Comparison of ENCODE assay signal across 7 cellular contexts in genomic region chr2:197256021-197256420, GRCh38. TPM values are rescaled to one million over a fixed set of nuclear protein-coding genes. Genes with fewer than 3 reads are reported as not detected.
DNase-seq lines count a peak whose midpoint lies in the region; ATAC-seq, FAIRE-seq and TF ChIP-seq lines count a peak whose summit lies in the region.

No MANE protein-coding gene starts in this region.

- H3K4me3 ChIP-seq in duodenal mucosa (ENCODE audit: low read depth in 1 of 2, low read length in 2 of 2) (no peak overlapping the region), skin epidermis (peak overlapping the region in 1 of 7 experiments; percentile 4)

- ATAC-seq in GM18867 (IDR thresholded peaks at IDR 0.05; ENCODE audit: unreplicated experiment) = no peak

- no peaks in the 10 kb centered on the region for H3K27me3 ChIP-seq in duodenal mucosa (ENCODE audit: control insufficient read depth in 1 of 2, insufficient read depth in 2 of 2, low read length in 2 of 2)

- no peak for TF ChIP-seq POLR2A in GM12892 (IDR thresholded peaks at IDR 0.05; ENCODE audit: low read depth, low read length)

- peak overlapping the region in 1 of 2 donors; percentile 13 for H3K9ac ChIP-seq in duodenal mucosa (ENCODE audit: low read depth in 1 of 2, low read length in 2 of 2)

- peaks cover 8 to 22% of the 10 kb centered on the region in 2 donors for H3K4me1 ChIP-seq in duodenal mucosa (ENCODE audit: control insufficient read depth in 1 of 2, insufficient read depth in 2 of 2, low read length in 2 of 2)

- FAIRE-seq in GM12892 (lab: Jason Lieb, UNC) = peak; percentile 58

- DNase-seq in GM12892 (ENCODE audit: insufficient read length) (no peak), NAMALWA (ENCODE audit: low spot score) (peak; percentile 56), RKO (ENCODE audit: low spot score) (no peak)
- no peak for DNase-seq in activated effector memory CD4-positive, alpha-beta T cell treated with anti-CD3 and anti-CD28 coated beads, Interleukin-2, amount 50 U/mL, for 16 hours

- H3K36me3 ChIP-seq in duodenal mucosa (ENCODE audit: control insufficient read depth in 1 of 2, insufficient read depth in 2 of 2, low read length in 2 of 2) = no peaks in the 10 kb centered on the region

- H3K9me3 ChIP-seq in duodenal mucosa (ENCODE audit: control insufficient read depth in 1 of 2, low read length in 2 of 2) = no peaks in the 10 kb centered on the region

- H3K27ac ChIP-seq in duodenal mucosa (ENCODE audit: low read depth, low read length) = peak overlapping the region; percentile 28
- peak overlapping the region in 17 of 21 experiments; percentile 18 to 89 (median 72) for H3K27ac ChIP-seq in skin epidermis

RNA-seq across cellular contexts. Expression of gene ANKRD44, which starts 54.6 kb away (rescaled TPM):
- 32.8 TPM for polyA plus RNA-seq in GM12892 (2012; ENCODE audit: missing spikeins)
